In genomic region chr2:172462393-172463381, GRCh38 we compare ENCODE assay signal across 8 cellular contexts. TPM values are rescaled to one million over a fixed set of nuclear protein-coding genes. Genes with fewer than 3 reads are reported as not detected.
DNase-seq lines count a peak whose midpoint lies in the region; ATAC-seq, FAIRE-seq and TF ChIP-seq lines count a peak whose summit lies in the region.

No MANE protein-coding gene starts in this region.

- H3K79me2 ChIP-seq in OCI-LY1 (ENCODE audit: insufficient read depth, low read length) = no peaks in the 10 kb centered on the region
- H3K79me2 ChIP-seq in K562 (ENCODE audit: control insufficient read depth, insufficient read depth, low read length) = no peaks in the 10 kb centered on the region

- TF ChIP-seq RAD21 in K562 (CRISPR knock-in tag; conservative IDR thresholded peaks at IDR 0.05 in 1 of 2, IDR thresholded peaks at IDR 0.05 in 1 of 2) = no peak

- no peak overlapping the region for H2AFZ ChIP-seq in OCI-LY1 (ENCODE audit: low read length)
- H2AFZ ChIP-seq in K562 (ENCODE audit: low read depth, low read length) = no peak overlapping the region

- H4K20me1 ChIP-seq in OCI-LY1 (ENCODE audit: insufficient read depth, low read length) = no peaks in the 10 kb centered on the region
- H4K20me1 ChIP-seq in K562 (replicated peaks; ENCODE audit: control insufficient read depth, insufficient read depth, low read length) = no peaks in the 10 kb centered on the region; the same call in 1 of the 2 replicates

- WGBS in K562 (ENCODE audit: insufficient coverage, low coverage, missing lambda C conversion rate) = under 1% methylated on average over 14 of the region's 14 CpGs
- 34% methylated on average over 14 of the region's 14 CpGs for WGBS in thymus

- BruUV-seq in A673 (replicated peaks; lab: Mats Ljungman, UMichigan) (no TSS peak), K562 (replicated peaks; lab: Mats Ljungman, UMichigan) (no TSS peak)

- H3K4me3 ChIP-seq in A673 (ENCODE audit: low read depth, low read length, poor library complexity, severe bottlenecking) (no peak overlapping the region), OCI-LY1 (ENCODE audit: low read depth, low read length, poor library complexity, severe bottlenecking) (no peak overlapping the region), K562 (no peak overlapping the region), thymus (ENCODE audit: low read length) (no peak overlapping the region)

- H3K4me2 ChIP-seq in OCI-LY1 (ENCODE audit: low read length) (peak overlapping the region; percentile 20; the same call in 1 of the 2 replicates), K562 (ENCODE audit: insufficient read depth, low read length) (no peak overlapping the region)

- H3K27me3 ChIP-seq in A673 (replicated peaks; ENCODE audit: insufficient read depth, low read depth, low read length, poor library complexity) (no peaks in the 10 kb centered on the region), OCI-LY1 (ENCODE audit: insufficient read depth, low read length) (no peaks in the 10 kb centered on the region), K562 (ENCODE audit: control insufficient read depth in 2 of 2, insufficient read depth in 2 of 2, low read length in 2 of 2) (peaks cover 4 to 41% of the 10 kb centered on the region in 2 experiments; a peak in 4 of 5 replicates), thymus (ENCODE audit: control insufficient read depth, insufficient read depth) (no peaks in the 10 kb centered on the region)

- in situ Hi-C loops in K562 (cut with MboI) = loop anchor here (5.0 to 25.0 kb wide), 2 partner anchors 290 to 875 kb away; no protein-coding TSS in a partner anchor

- CTCF ChIA-PET in A673 (lab: Charles Lee) = interaction anchor here (1.0 to 1.2 kb wide), 2 partner anchors 36 to 291 kb away, joined by 3 to 6 read pairs; no protein-coding TSS in a partner anchor
- CTCF ChIA-PET in K562 (lab: Yijun Ruan, JAX; ENCODE audit: low intra/inter-chr PET ratio) = interaction anchor here (0.5 to 4.3 kb wide), 6 partner anchors 181 to 757 kb away, joined by 3 to 21 read pairs (median 4); no protein-coding TSS in a partner anchor

- peak; percentile 34; the same call in 1 of the 2 replicates for TF ChIP-seq CTCF in A673 (conservative IDR thresholded peaks at IDR 0.05; ENCODE audit: low read depth, low read length)
- no peak; the same call in none of the 2 replicates for TF ChIP-seq CTCF in OCI-LY1 (IDR thresholded peaks at IDR 0.05; ENCODE audit: low read length)
- TF ChIP-seq CTCF in K562 (IDR thresholded peaks at IDR 0.05 in 2 of 3, conservative IDR thresholded peaks at IDR 0.05 in 1 of 3; ENCODE audit: insufficient read depth in 2 of 3, low read depth in 1 of 3, low read length in 3 of 3) = peak in 1 of 3 experiments; percentile 11; a peak in 1 of 6 replicates

- no peaks in the 10 kb centered on the region for H3K9me1 ChIP-seq in K562 (ENCODE audit: control insufficient read depth, insufficient read depth, low read length)

- H3K9ac ChIP-seq in OCI-LY1 (ENCODE audit: low read length) = no peak overlapping the region
- H3K9ac ChIP-seq in K562 (ENCODE audit: insufficient read depth in 1 of 2, low read depth in 2 of 2, low read length in 2 of 2) = no peak overlapping the region

- no peaks in the 10 kb centered on the region for H3K9me2 ChIP-seq in OCI-LY1 (ENCODE audit: low read depth, low read length)

- H3K9me3 ChIP-seq in A673 (ENCODE audit: low read depth, low read length, poor library complexity, severe bottlenecking) (no peaks in the 10 kb centered on the region), OCI-LY1 (ENCODE audit: low read length) (no peaks in the 10 kb centered on the region), K562 (replicated peaks; ENCODE audit: control insufficient read depth, insufficient read depth, low read depth, low read length) (no peaks in the 10 kb centered on the region), thymus (ENCODE audit: control insufficient read depth) (no peaks in the 10 kb centered on the region)

- H3K36me3 ChIP-seq in A673 (ENCODE audit: insufficient read depth, low read length, poor library complexity, severe bottlenecking) (no peaks in the 10 kb centered on the region), OCI-LY1 (ENCODE audit: insufficient read depth, low read length) (no peaks in the 10 kb centered on the region), K562 (ENCODE audit: control insufficient read depth, insufficient read depth, low read length) (no peaks in the 10 kb centered on the region), thymus (ENCODE audit: control insufficient read depth, insufficient read depth) (peaks cover 4% of the 10 kb centered on the region)

- no peak for TF ChIP-seq POLR2A in K562 (conservative IDR thresholded peaks at IDR 0.05)

- H3K27ac ChIP-seq in A673 (ENCODE audit: low read depth, low read length, poor library complexity, severe bottlenecking) = no peak overlapping the region
- H3K27ac ChIP-seq in OCI-LY1 (ENCODE audit: low read depth, low read length, poor library complexity, severe bottlenecking) = no peak overlapping the region
- H3K27ac ChIP-seq in K562 (ENCODE audit: extremely low read depth, low read depth, low read length) = no peak overlapping the region
- H3K27ac ChIP-seq in thymus (ENCODE audit: low read depth) = peak overlapping the region; percentile 19

- ATAC-seq in GM21723 (IDR thresholded peaks at IDR 0.05; ENCODE audit: unreplicated experiment) (peak; percentile 58), K562 (no peak)

- POLR2A ChIA-PET in A673 (lab: Charles Lee; ENCODE audit: low non-redundant PET) (no interaction called here), K562 (lab: Yijun Ruan, JAX) (interaction anchor here (0.6 to 1.3 kb wide), 4 partner anchors 9 to 18 kb away, joined by 3 to 9 read pairs (median 4); no protein-coding TSS in a partner anchor)

- no peak for FAIRE-seq in K562 (lab: Jason Lieb, UNC)

- DNase-seq in A673 (ENCODE audit: low spot score) = no peak
- DNase-seq in K562 (ENCODE audit: extremely low read depth in 1 of 4, low spot score in 3 of 4) = no peak
- no peak for DNase-seq in retina
- DNase-seq in NCI-H2081 (lab: John Stamatoyannopoulos, UW) = no peak
- DNase-seq in NCI-H1417 treated with DMSO at 0.1 percent for 48 hours (lab: John Stamatoyannopoulos, UW) = no peak

- TF ChIP-seq EP300 in K562 (IDR thresholded peaks at IDR 0.05; ENCODE audit: low read length) = no peak

- intact Hi-C loops in A673 (cut with micrococcal nuclease; ENCODE audit: unreplicated experiment) (loop anchor here (1.0 to 10.0 kb wide), 3 partner anchors 288 to 890 kb away; no protein-coding TSS in a partner anchor), K562 (cut with micrococcal nuclease) (loop anchor here (10.0 kb wide), 2 partner anchors 178 to 758 kb away; no protein-coding TSS in a partner anchor)

- H3F3A ChIP-seq in OCI-LY1 (ENCODE audit: insufficient read depth, low read length) = no peaks in the 10 kb centered on the region

- H3K4me1 ChIP-seq in A673 (ENCODE audit: insufficient read depth, low read length, poor library complexity, severe bottlenecking) (peaks cover 19% of the 10 kb centered on the region), OCI-LY1 (ENCODE audit: insufficient read depth, low read length, severe bottlenecking) (peaks cover 17% of the 10 kb centered on the region), K562 (replicated peaks in 1 of 2; ENCODE audit: control insufficient read depth in 2 of 2, insufficient read depth in 2 of 2, low read length in 2 of 2) (no peaks in the 10 kb centered on the region), thymus (ENCODE audit: control insufficient read depth, insufficient read depth, low read length) (peaks cover 35% of the 10 kb centered on the region)

TF ChIP-seq in K562, 482 proteins besides CTCF, POLR2A, EP300 and RAD21:
- no peak for TF ChIP-seq SREBF1 (IDR thresholded peaks at IDR 0.05; ENCODE audit: borderline replicate concordance, low read depth, low read length)
- 0 out of 2 replicates have a peak, but pooled peaks have one; percentile 3 for TF ChIP-seq STAG1 (CRISPR knock-in tag; IDR thresholded peaks at IDR 0.05; ENCODE audit: borderline replicate concordance)
- TF ChIP-seq DIDO1 (tag; IDR thresholded peaks at IDR 0.05; ENCODE audit: low read depth) = no peak
- TF ChIP-seq TARDBP (IDR thresholded peaks at IDR 0.05) = 0 out of 2 replicates have a peak, but pooled peaks have one; percentile 3
- no peak for TF ChIP-seq TBP (optimal IDR thresholded peaks at IDR 0.05; ENCODE audit: low read depth, low read length)
- TF ChIP-seq SLC30A9 (CRISPR knock-in tag; IDR thresholded peaks at IDR 0.05) = no peak
- TF ChIP-seq POLR2AphosphoS5 (IDR thresholded peaks at IDR 0.05; ENCODE audit: control insufficient read depth, insufficient read depth, low read depth, low read length) = no peak
- peak; percentile 70; the same call in 1 of the 2 replicates for TF ChIP-seq SPI1 (IDR thresholded peaks at IDR 0.05; ENCODE audit: borderline replicate concordance, low read depth, low read length)
- no peak for TF ChIP-seq NFE2 (IDR thresholded peaks at IDR 0.05; ENCODE audit: low read depth)
TF ChIP-seq in K562: peak in this region for 3.

RNA-seq across cellular contexts. Expression of gene ITGA6, which starts 35.3 kb away (rescaled TPM):
- total RNA-seq in A673 (2021) (7.7 and 10.7 TPM in 2 replicates), K562 (2014; rRNA removed) (0.33 TPM in 1 of 2 replicates, not detected in the other), K562 (2014; rRNA removed; fragmentation: Illumina TruSeq; extraction: Trizol) (not detected in 2 replicates), K562 (2015; rRNA removed; fragmentation: Illumina TruSeq; extraction: Trizol) (0.07 TPM in 1 of 2 replicates, not detected in the other), K562 (2021) (0.29 and 0.40 TPM in 2 replicates)
- not detected in 2 replicates for total RNA-seq in K562 (2011; cell fraction: chromatin; rRNA removed; ENCODE audit: low replicate concordance)
- 0.13 TPM in 1 of 2 replicates, not detected in the other for total RNA-seq in K562 (2011; cell fraction: nucleolus; rRNA removed)
- total RNA-seq in K562 (2011; cell fraction: nucleoplasm; rRNA removed) = not detected in 2 replicates
- polyA plus RNA-seq in K562 (2011; rRNA removed) (0.01 TPM in 1 of 2 replicates, not detected in the other), K562 (2014; fragmentation: Illumina TruSeq; extraction: Trizol) (not detected in 2 replicates), K562 (2014; fragmentation: Nextera tagmentation; extraction: Ambion mirVana) (under 1 TPM in 1 of 2 experiments, not detected in 1; 0.03 TPM), K562 (2014; rRNA removed) (not detected in 2 replicates), thymus (27.3 TPM)
- 0.03 TPM in 1 of 2 replicates, not detected in the other for polyA plus RNA-seq in K562 (2011; cell fraction: cytosol; rRNA removed)
- polyA plus RNA-seq in K562 (2011; cell fraction: nucleus; rRNA removed) = 0.10 TPM in 1 of 2 replicates, not detected in the other
- 0.05 and 0.22 TPM in 2 replicates for polyA plus RNA-seq in K562 (2012)
- polyA minus RNA-seq in K562 (2011; rRNA and poly(A)+ RNA removed) = 0.09 TPM in 1 of 2 replicates, not detected in the other
- 1.1 TPM in 1 of 2 replicates, not detected in the other for polyA minus RNA-seq in K562 (2011; cell fraction: cytosol; rRNA and poly(A)+ RNA removed)
- 0.81 TPM in 1 of 2 replicates, not detected in the other for polyA minus RNA-seq in K562 (2011; cell fraction: nucleus; rRNA and poly(A)+ RNA removed)
